26 cellular contexts compared by ENCODE assay signal in genomic region chr11:31966846-31967245, GRCh38.
"Had no signal": no experiment of that assay in that cellular context is flagged by ENCODE, and none has a peak within 500 bp of the region (broad histone marks: within the 10 kb centered on the region; RNA-seq: fewer than 3 reads in every experiment).

No MANE protein-coding gene starts in this region.

- H3K4me3 ChIP-seq: heart left ventricle, left lung, lower lobe of right lung, pancreas, prostate gland, spleen, suprapubic skin, thoracic aorta, tibial artery, upper lobe of right lung had no signal

- H3K27me3 Mint-ChIP-seq: stimulated activated naive CD8-positive, alpha-beta T cell treated with anti-CD3 and anti-CD28 coated beads, Interleukin-15, Interleukin-2, amounts not matched to agents 100 ng/mL and 50 ng/mL, for 24 hours had no signal

- H3K27ac Mint-ChIP-seq: immature natural killer cell; naive thymus-derived CD8-positive, alpha-beta T cell; nephron; stimulated activated effector memory CD8-positive, alpha-beta T cell treated with anti-CD3 and anti-CD28 coated beads, Interleukin-12 subunit alpha, Interleukin-12 subunit beta, amount 100 ng/mL, for 72 hours; stimulated activated naive CD8-positive, alpha-beta T cell treated with anti-CD3 and anti-CD28 coated beads, Interleukin-15, Interleukin-2, amounts not matched to agents 100 ng/mL and 50 ng/mL, for 24 hours had no signal

- H3K36me3 Mint-ChIP-seq: immature natural killer cell; stimulated activated effector memory CD8-positive, alpha-beta T cell treated with anti-CD3 and anti-CD28 coated beads, Interleukin-12 subunit alpha, Interleukin-12 subunit beta, amount 100 ng/mL, for 72 hours had no signal

- H3K27me3 ChIP-seq: heart left ventricle, left lung, pancreas, upper lobe of right lung had no signal

- H3K36me3 ChIP-seq: heart left ventricle, left lung, lower lobe of right lung, pancreas, prostate gland, spleen, suprapubic skin, thoracic aorta, tibial artery, upper lobe of right lung had no signal

- H3K4me3 Mint-ChIP-seq: immature natural killer cell; naive thymus-derived CD8-positive, alpha-beta T cell; nephron; stimulated activated effector memory CD8-positive, alpha-beta T cell treated with anti-CD3 and anti-CD28 coated beads, Interleukin-12 subunit alpha, Interleukin-12 subunit beta, amount 100 ng/mL, for 72 hours; stimulated activated naive CD8-positive, alpha-beta T cell treated with anti-CD3 and anti-CD28 coated beads, Interleukin-15, Interleukin-2, amounts not matched to agents 100 ng/mL and 50 ng/mL, for 24 hours had no signal

- DNase-seq: heart left ventricle; hypothalamus; immature natural killer cell; kidney; left colon; left lung; lower lobe of right lung; mammary epithelial cell; mesenchymal stem cell; naive thymus-derived CD8-positive, alpha-beta T cell; pancreas; right cardiac atrium; small intestine; spleen; stimulated activated CD4-positive, alpha-beta T cell treated with anti-CD3 and anti-CD28 coated beads, Interleukin-4, amount 100 ng/mL, for 24 hours; stimulated activated naive CD4-positive, alpha-beta T cell; tibial artery; trophoblast cell; upper lobe of right lung had no signal

- H3K9me3 ChIP-seq: heart left ventricle, left lung, lower lobe of right lung, pancreas, prostate gland, spleen, suprapubic skin, thoracic aorta, tibial artery, upper lobe of right lung had no signal

- H3K27ac ChIP-seq: heart left ventricle, left lung, lower lobe of right lung, pancreas, prostate gland, spleen, suprapubic skin, thoracic aorta, tibial artery, upper lobe of right lung had no signal

- H3K4me1 Mint-ChIP-seq: immature natural killer cell; naive thymus-derived CD8-positive, alpha-beta T cell; stimulated activated effector memory CD8-positive, alpha-beta T cell treated with anti-CD3 and anti-CD28 coated beads, Interleukin-12 subunit alpha, Interleukin-12 subunit beta, amount 100 ng/mL, for 72 hours had no signal

- ATAC-seq: left colon; left lung; lower lobe of right lung; naive thymus-derived CD8-positive, alpha-beta T cell; pancreas; right cardiac atrium; sciatic nerve; stimulated activated effector memory CD8-positive, alpha-beta T cell treated with anti-CD3 and anti-CD28 coated beads, Interleukin-12 subunit alpha, Interleukin-12 subunit beta, amount 100 ng/mL, for 72 hours had no signal

- H3K9me3 Mint-ChIP-seq: stimulated activated effector memory CD8-positive, alpha-beta T cell treated with anti-CD3 and anti-CD28 coated beads, Interleukin-12 subunit alpha, Interleukin-12 subunit beta, amount 100 ng/mL, for 72 hours; stimulated activated naive CD8-positive, alpha-beta T cell treated with anti-CD3 and anti-CD28 coated beads, Interleukin-15, Interleukin-2, amounts not matched to agents 100 ng/mL and 50 ng/mL, for 24 hours had no signal

- H3K4me1 ChIP-seq: left lung, lower lobe of right lung, pancreas, prostate gland, spleen, suprapubic skin, tibial artery, upper lobe of right lung had no signal
